10 cellular contexts compared by ENCODE assay signal in genomic region chr2:36708119-36708741, GRCh38. TPM values are rescaled to one million over a fixed set of nuclear protein-coding genes. Genes with fewer than 3 reads are reported as not detected.
A peak's percentile ranks its signal among the peaks of the same experiment; 100 is the strongest.
DNase-seq lines count a peak whose midpoint lies in the region; TF ChIP-seq lines count a peak whose summit lies in the region.
"Had no signal": no experiment of that assay in that cellular context is flagged by ENCODE, and none has a peak within 500 bp of the region (broad histone marks: within the 10 kb centered on the region; RNA-seq: fewer than 3 reads in every experiment).

No MANE protein-coding gene starts in this region.

- peak in 1 of 3 experiments; percentile 4 for TF ChIP-seq CTCF in esophagus muscularis mucosa (IDR thresholded peaks at IDR 0.05)
- no peak for TF ChIP-seq CTCF in nephron (IDR thresholded peaks at IDR 0.05; ENCODE audit: unreplicated experiment in 3 of 3)
- TF ChIP-seq CTCF in Caco-2 (IDR thresholded peaks at IDR 0.05; ENCODE audit: insufficient read depth in 1 of 2, low read depth in 1 of 2, low read length in 1 of 2, severe bottlenecking in 1 of 2, unreplicated experiment in 1 of 2), result no peak
- TF ChIP-seq CTCF in mammary epithelial cell (conservative IDR thresholded peaks at IDR 0.05 in 1 of 2, IDR thresholded peaks at IDR 0.05 in 1 of 2; ENCODE audit: extremely low read depth in 1 of 2, insufficient read depth in 1 of 2, low read depth in 1 of 2, low read length in 2 of 2), result no peak

- intact Hi-C loops in esophagus muscularis mucosa (cut with DNase I) (no loop called here), Caco-2 (cut with micrococcal nuclease; ENCODE audit: unreplicated experiment) (no loop called here), mammary epithelial cell (cut with micrococcal nuclease) (no loop called here)

- H3K9me3 ChIP-seq in esophagus muscularis mucosa (peaks cover 0 to 5% (median 2%) of the 10 kb centered on the region in 4 donors), Caco-2 (no peaks in the 10 kb centered on the region), mammary epithelial cell (replicated peaks; ENCODE audit: insufficient read depth, low read length) (no peaks in the 10 kb centered on the region)

- H3K4me3 Mint-ChIP-seq in nephron (no peak overlapping the region), Caco-2 (ENCODE audit: unreplicated experiment) (no peak overlapping the region)
- H3K4me3 Mint-ChIP-seq: nephron progenitor cell had no signal

- no peaks in the 10 kb centered on the region for H3K36me3 ChIP-seq in esophagus muscularis mucosa
- no peaks in the 10 kb centered on the region for H3K36me3 ChIP-seq in Caco-2 (ENCODE audit: control insufficient read depth, insufficient read depth, low read length)
- no peaks in the 10 kb centered on the region for H3K36me3 ChIP-seq in mammary epithelial cell (ENCODE audit: insufficient read depth, low read length)

- CTCF ChIA-PET in Caco-2 (lab: Charles Lee) (no interaction called here), mammary epithelial cell (lab: Charles Lee; ENCODE audit: low non-redundant PET) (no interaction called here)

- POLR2A ChIA-PET in Caco-2 (lab: Charles Lee), result no interaction called here

- no peaks in the 10 kb centered on the region for H3K27me3 ChIP-seq in esophagus muscularis mucosa
- H3K27me3 ChIP-seq in Caco-2 (replicated peaks; ENCODE audit: control insufficient read depth, insufficient read depth, low read length), result no peaks in the 10 kb centered on the region
- H3K27me3 ChIP-seq in mammary epithelial cell (ENCODE audit: insufficient read depth, low read length), result no peaks in the 10 kb centered on the region

- 73% methylated on average over 8 of the region's 8 CpGs for WGBS in esophagus muscularis mucosa
- 79% methylated on average over 6 of the region's 8 CpGs for WGBS in mammary epithelial cell (ENCODE audit: low coverage, missing lambda C conversion rate)

- peaks cover 24% of the 10 kb centered on the region for H3K4me1 Mint-ChIP-seq in nephron
- H3K4me1 Mint-ChIP-seq in Caco-2 (ENCODE audit: low read depth, unreplicated experiment), result peaks cover 8% of the 10 kb centered on the region

- no peak overlapping the region for H3K4me3 ChIP-seq in esophagus muscularis mucosa
- H3K4me3 ChIP-seq in Caco-2 (ENCODE audit: low read depth, low read length), result no peak overlapping the region
- no peak overlapping the region for H3K4me3 ChIP-seq in mammary epithelial cell (replicated peaks in 1 of 3; ENCODE audit: insufficient read depth in 1 of 3, low read depth in 2 of 3, low read length in 3 of 3)

- H3K36me3 Mint-ChIP-seq in nephron (ENCODE audit: low read depth) (no peaks in the 10 kb centered on the region), Caco-2 (ENCODE audit: insufficient read depth, unreplicated experiment) (no peaks in the 10 kb centered on the region)

- no peaks in the 10 kb centered on the region for H3K79me2 ChIP-seq in mammary epithelial cell (ENCODE audit: insufficient read depth, low read length)

- H3K4me1 ChIP-seq in esophagus muscularis mucosa (peaks cover 0 to 14% (median 6%) of the 10 kb centered on the region in 4 donors), Caco-2 (peaks cover 4% of the 10 kb centered on the region; the same call in 1 of the 2 replicates), mammary epithelial cell (ENCODE audit: insufficient read depth, low read length) (peaks cover 12% of the 10 kb centered on the region)

- H3K9me3 Mint-ChIP-seq in nephron (peaks cover 12% of the 10 kb centered on the region), Caco-2 (ENCODE audit: unreplicated experiment) (peaks cover 12% of the 10 kb centered on the region)

- BruUV-seq in Caco-2 (replicated peaks; lab: Mats Ljungman, UMichigan) (no TSS peak), mammary epithelial cell (replicated peaks; lab: Mats Ljungman, UMichigan) (no TSS peak)

- H3K9ac ChIP-seq in mammary epithelial cell (ENCODE audit: insufficient read depth, low read length), result no peak overlapping the region

- in situ Hi-C loops in mammary epithelial cell (cut with MboI; ENCODE audit: low sequenced_read_pairs in 2 of 2), result no loop called here

- no peaks in the 10 kb centered on the region for H4K20me1 ChIP-seq in mammary epithelial cell (ENCODE audit: insufficient read depth, low read length)

- no peak for TF ChIP-seq POLR2A in esophagus muscularis mucosa (IDR thresholded peaks at IDR 0.05; ENCODE audit: low read depth)

- H3K27me3 Mint-ChIP-seq in nephron (ENCODE audit: low read depth) (peaks cover 9% of the 10 kb centered on the region), Caco-2 (ENCODE audit: insufficient read depth, unreplicated experiment) (no peaks in the 10 kb centered on the region)

- no peak overlapping the region for H3K4me2 ChIP-seq in mammary epithelial cell (ENCODE audit: insufficient read depth, low read depth, low read length)

- no peak overlapping the region for H2AFZ ChIP-seq in mammary epithelial cell (ENCODE audit: low read depth, low read length)

- H3K27ac Mint-ChIP-seq in nephron (peak overlapping the region; percentile 13 to 91 (median 20)), Caco-2 (ENCODE audit: unreplicated experiment) (no peak overlapping the region)
- H3K27ac Mint-ChIP-seq: nephron progenitor cell had no signal

- DNase-seq in AG08396 (ENCODE audit: low spot score) (peak; percentile 18), LHCN-M2 (ENCODE audit: low read depth) (peak; percentile 60), esophagus muscularis mucosa (ENCODE audit: extremely low spot score) (peak; percentile 91), SK-N-DZ (ENCODE audit: low spot score) (no peak), Caco-2 (no peak), NCI-H1694 (lab: John Stamatoyannopoulos, UW) (no peak), mammary epithelial cell (no peak)
- DNase-seq: NCI-H2171 treated with DMSO at 0.1 percent for 48 hours, nephron progenitor cell had no signal

- dilution Hi-C loops in mammary epithelial cell (cut with HindIII; ENCODE audit: low sequenced_read_pairs), result loop anchor here (5.0 kb wide), 1 partner anchor 64 kb away; no protein-coding TSS in a partner anchor

- TF ChIP-seq EP300 in esophagus muscularis mucosa (IDR thresholded peaks at IDR 0.05), result no peak

- H3K27ac ChIP-seq in esophagus muscularis mucosa (replicated peaks in 1 of 4) (peak overlapping the region; percentile 11 to 67 (median 42)), mammary epithelial cell (ENCODE audit: insufficient read depth, low read depth, low read length) (no peak overlapping the region)

RNA-seq across cellular contexts. Expression of gene VIT, which starts 11.7 kb away (rescaled TPM):
- total RNA-seq in LHCN-M2 (2014; rRNA removed) (0.51 and 1.0 TPM in 2 replicates), esophagus muscularis mucosa (10 to 100 TPM; 17.0 to 32.3 (median 28.7) TPM), Caco-2 (2022) (0.51 and 1.2 TPM in 2 replicates), mammary epithelial cell (under 1 TPM in 1 of 2 donors, not detected in 1; 0.67 TPM)
- 0.21 TPM for polyA plus RNA-seq in LHCN-M2 (2012)
- not detected in 2 replicates for polyA plus RNA-seq in SK-N-DZ (2014; cell fraction: cytosol; rRNA removed)
- not detected in 2 replicates for polyA plus RNA-seq in SK-N-DZ (2014; cell fraction: nucleus; rRNA removed)
- polyA plus RNA-seq in mammary epithelial cell, result 0.08 TPM
- polyA minus RNA-seq in mammary epithelial cell, result not detected

Comparison
In these comparisons a context has a peak if more than half of its experiments do, and no peak if none do; other contexts are left out.
1. DNase-seq: peak in AG08396 (single experiment), LHCN-M2 (single experiment) and esophagus muscularis mucosa (single experiment); none in SK-N-DZ (single experiment), Caco-2 (0 of 2), NCI-H1694 (single experiment) and mammary epithelial cell (single experiment).